In genomic region chr6:157302761-157303160, GRCh38 we compare ENCODE assay signal across 23 cellular contexts. TPM values are rescaled to one million over a fixed set of nuclear protein-coding genes. Genes with fewer than 3 reads are reported as not detected.
DNase-seq lines count a peak whose midpoint lies in the region; ATAC-seq, FAIRE-seq and TF ChIP-seq lines count a peak whose summit lies in the region.
"Had no signal": no experiment of that assay in that cellular context is flagged by ENCODE, and none has a peak within 500 bp of the region (broad histone marks: within the 10 kb centered on the region; RNA-seq: fewer than 3 reads in every experiment).

No MANE protein-coding gene starts in this region.

- no peak overlapping the region for H3K4me3 Mint-ChIP-seq in activated CD8-positive, alpha-beta memory T cell treated with anti-CD3 and anti-CD28 coated beads, Interleukin-2, amount 10 ng/mL, durations not matched to agents 7 days and 5 days
- no peak overlapping the region for H3K4me3 Mint-ChIP-seq in progenitor cell of endocrine pancreas (ENCODE audit: low read depth)
- H3K4me3 Mint-ChIP-seq: activated CD8-positive, alpha-beta T cell treated with anti-CD3 and anti-CD28 coated beads for 36 hours; activated naive CD4-positive, alpha-beta T cell treated with anti-CD3 and anti-CD28 coated beads for 36 hours; CD4-positive, alpha-beta T cell; neural crest cell had no signal

- CTCF ChIA-PET in activated CD8-positive, alpha-beta memory T cell treated with anti-CD3 and anti-CD28 coated beads, Interleukin-2, amount 10 ng/mL, durations not matched to agents 7 days and 5 days (lab: Charles Lee) = interaction anchor here (1.3 kb wide), 1 partner anchor 365 kb away, joined by 4 read pairs; no protein-coding TSS in a partner anchor

- intact Hi-C loops in colonic mucosa (cut with DNase I) = no loop called here

- no peak overlapping the region for H3K27ac Mint-ChIP-seq in activated CD8-positive, alpha-beta memory T cell treated with anti-CD3 and anti-CD28 coated beads, Interleukin-2, amount 10 ng/mL, durations not matched to agents 7 days and 5 days
- no peak overlapping the region for H3K27ac Mint-ChIP-seq in progenitor cell of endocrine pancreas
- H3K27ac Mint-ChIP-seq: activated CD8-positive, alpha-beta T cell treated with anti-CD3 and anti-CD28 coated beads for 36 hours; activated naive CD4-positive, alpha-beta T cell treated with anti-CD3 and anti-CD28 coated beads for 36 hours; CD4-positive, alpha-beta T cell had no signal

- no peak for ATAC-seq in activated CD8-positive, alpha-beta memory T cell treated with anti-CD3 and anti-CD28 coated beads, Interleukin-2, amount 10 ng/mL, durations not matched to agents 7 days and 5 days
- ATAC-seq: activated CD4-positive, CD25-positive, alpha-beta regulatory T cell treated with anti-CD3 and anti-CD28 coated beads, Interleukin-2, amount 50 U/mL, for 24 hours; activated CD8-positive, alpha-beta T cell treated with anti-CD3 and anti-CD28 coated beads for 36 hours; left cardiac atrium had no signal

- peaks cover 8% of the 10 kb centered on the region for H3K4me1 Mint-ChIP-seq in activated CD8-positive, alpha-beta memory T cell treated with anti-CD3 and anti-CD28 coated beads, Interleukin-2, amount 10 ng/mL, durations not matched to agents 7 days and 5 days
- H3K4me1 Mint-ChIP-seq in progenitor cell of endocrine pancreas (ENCODE audit: low read depth) = peaks cover 2% of the 10 kb centered on the region
- H3K4me1 Mint-ChIP-seq: neural crest cell had no signal

- no peaks in the 10 kb centered on the region for H3K9me3 Mint-ChIP-seq in activated CD8-positive, alpha-beta memory T cell treated with anti-CD3 and anti-CD28 coated beads, Interleukin-2, amount 10 ng/mL, durations not matched to agents 7 days and 5 days (ENCODE audit: low read depth)
- no peaks in the 10 kb centered on the region for H3K9me3 Mint-ChIP-seq in progenitor cell of endocrine pancreas (ENCODE audit: low read depth)
- H3K9me3 Mint-ChIP-seq: activated CD8-positive, alpha-beta T cell treated with anti-CD3 and anti-CD28 coated beads for 36 hours; activated naive CD4-positive, alpha-beta T cell treated with anti-CD3 and anti-CD28 coated beads for 36 hours; CD4-positive, alpha-beta T cell; neural crest cell had no signal

- H3K9me3 ChIP-seq in colonic mucosa (no peaks in the 10 kb centered on the region), mucosa of rectum (ENCODE audit: control insufficient read depth in 2 of 2, low read length in 2 of 2) (no peaks in the 10 kb centered on the region)
- H3K9me3 ChIP-seq: uterus had no signal

- H3K27me3 ChIP-seq in colonic mucosa (no peaks in the 10 kb centered on the region), mucosa of rectum (ENCODE audit: control insufficient read depth in 2 of 2, insufficient read depth in 2 of 2, low read length in 2 of 2) (no peaks in the 10 kb centered on the region)
- H3K27me3 ChIP-seq: cardiac muscle cell, uterus had no signal

- no peak overlapping the region for H3K9ac ChIP-seq in colonic mucosa (ENCODE audit: low read depth in 2 of 2, low read length in 2 of 2)
- no peak overlapping the region for H3K9ac ChIP-seq in mucosa of rectum (ENCODE audit: low read depth in 1 of 2, low read length in 2 of 2)

- no peaks in the 10 kb centered on the region for H3K27me3 Mint-ChIP-seq in activated CD8-positive, alpha-beta memory T cell treated with anti-CD3 and anti-CD28 coated beads, Interleukin-2, amount 10 ng/mL, durations not matched to agents 7 days and 5 days
- H3K27me3 Mint-ChIP-seq in progenitor cell of endocrine pancreas = no peaks in the 10 kb centered on the region
- H3K27me3 Mint-ChIP-seq: activated CD8-positive, alpha-beta T cell treated with anti-CD3 and anti-CD28 coated beads for 36 hours; CD4-positive, alpha-beta T cell had no signal

- DNase-seq in GM19239 (ENCODE audit: insufficient read length, low spot score) = no peak
- DNase-seq in NCI-H2029 (lab: John Stamatoyannopoulos, UW) = peak; percentile 19
- peak; percentile 32 for DNase-seq in colonic mucosa
- no peak for DNase-seq in activated CD8-positive, alpha-beta memory T cell treated with anti-CD3 and anti-CD28 coated beads, Interleukin-2, amount 10 ng/mL, durations not matched to agents 7 days and 5 days
- DNase-seq in activated CD8-positive, alpha-beta memory T cell treated with anti-CD3 and anti-CD28 coated beads, Interleukin-2, amount 50 U/mL, for 4 hours = no peak
- DNase-seq in progenitor cell of endocrine pancreas (ENCODE audit: low spot score, unreplicated experiment) = no peak
- DNase-seq: activated CD8-positive, alpha-beta T cell treated with anti-CD3 and anti-CD28 coated beads for 36 hours; activated naive CD4-positive, alpha-beta T cell treated with anti-CD3 and anti-CD28 coated beads for 36 hours; activated T-cell treated with anti-CD3 and anti-CD28 coated beads, Interleukin-2, amount 50 U/mL, for 1 hour; CD4-positive, alpha-beta T cell; dermis blood vessel endothelial cell; DMS53; left cardiac atrium; midbrain; NCI-H1092 treated with DMSO at 0.1 percent for 48 hours; NCI-H2171 treated with DMSO at 0.1 percent for 48 hours; NCI-H69; T-helper 9 cell; uterus had no signal

- H3K27ac ChIP-seq in colonic mucosa = peak overlapping the region; percentile 70
- peak overlapping the region; percentile 65 to 72 for H3K27ac ChIP-seq in mucosa of rectum (ENCODE audit: low read depth in 2 of 2, low read length in 2 of 2)
- H3K27ac ChIP-seq: cardiac muscle cell, uterus had no signal

- TF ChIP-seq CTCF in colonic mucosa (IDR thresholded peaks at IDR 0.05) (no peak), progenitor cell of endocrine pancreas (IDR thresholded peaks at IDR 0.05; ENCODE audit: unreplicated experiment) (no peak)

- FAIRE-seq in GM19239 (lab: Jason Lieb, UNC) = peak; percentile 66

- H3K4me3 ChIP-seq in colonic mucosa (no peak overlapping the region), mucosa of rectum (ENCODE audit: low read length in 2 of 2) (peak overlapping the region; percentile 15 to 20)
- H3K4me3 ChIP-seq: cardiac muscle cell, uterus had no signal

- peaks cover 4% of the 10 kb centered on the region for H3K36me3 Mint-ChIP-seq in activated CD8-positive, alpha-beta memory T cell treated with anti-CD3 and anti-CD28 coated beads, Interleukin-2, amount 10 ng/mL, durations not matched to agents 7 days and 5 days
- peaks cover 8% of the 10 kb centered on the region for H3K36me3 Mint-ChIP-seq in progenitor cell of endocrine pancreas (ENCODE audit: insufficient read depth)

- peaks cover 10% of the 10 kb centered on the region for H3K4me1 ChIP-seq in colonic mucosa
- peaks cover 20 to 36% of the 10 kb centered on the region in 2 donors for H3K4me1 ChIP-seq in mucosa of rectum (ENCODE audit: control insufficient read depth in 2 of 2, insufficient read depth in 2 of 2, low read length in 2 of 2)

- H3K36me3 ChIP-seq in colonic mucosa = no peaks in the 10 kb centered on the region
- H3K36me3 ChIP-seq in mucosa of rectum (ENCODE audit: control insufficient read depth in 2 of 2, insufficient read depth in 2 of 2, low read length in 2 of 2) = no peaks in the 10 kb centered on the region
- H3K36me3 ChIP-seq: cardiac muscle cell, uterus had no signal

RNA-seq across cellular contexts. Expression of gene TMEM242, which starts 20.6 kb away (rescaled TPM):
- total RNA-seq in colonic mucosa = 10 to 100 TPM; 10.8 to 11.9 TPM
- total RNA-seq in activated CD8-positive, alpha-beta memory T cell treated with anti-CD3 and anti-CD28 coated beads, Interleukin-2, amount 10 ng/mL, durations not matched to agents 7 days and 5 days = 10 to 100 TPM; 10.3 to 14.1 TPM
- 11.5 and 12.4 TPM in 2 replicates for total RNA-seq in progenitor cell of endocrine pancreas

Comparison
In these comparisons a context has a peak if more than half of its experiments do, and no peak if none do; other contexts are left out.
1. DNase-seq: peak in NCI-H2029 (single experiment) and colonic mucosa (single experiment); none in GM19239 (single experiment), activated CD8-positive, alpha-beta memory T cell treated with anti-CD3 and anti-CD28 coated beads, Interleukin-2, amount 10 ng/mL, durations not matched to agents 7 days and 5 days (single experiment), activated CD8-positive, alpha-beta memory T cell treated with anti-CD3 and anti-CD28 coated beads, Interleukin-2, amount 50 U/mL, for 4 hours (single experiment) and progenitor cell of endocrine pancreas (single experiment).